ENCODE assay signal across 1 cellular context in the genomic region with DNA sequence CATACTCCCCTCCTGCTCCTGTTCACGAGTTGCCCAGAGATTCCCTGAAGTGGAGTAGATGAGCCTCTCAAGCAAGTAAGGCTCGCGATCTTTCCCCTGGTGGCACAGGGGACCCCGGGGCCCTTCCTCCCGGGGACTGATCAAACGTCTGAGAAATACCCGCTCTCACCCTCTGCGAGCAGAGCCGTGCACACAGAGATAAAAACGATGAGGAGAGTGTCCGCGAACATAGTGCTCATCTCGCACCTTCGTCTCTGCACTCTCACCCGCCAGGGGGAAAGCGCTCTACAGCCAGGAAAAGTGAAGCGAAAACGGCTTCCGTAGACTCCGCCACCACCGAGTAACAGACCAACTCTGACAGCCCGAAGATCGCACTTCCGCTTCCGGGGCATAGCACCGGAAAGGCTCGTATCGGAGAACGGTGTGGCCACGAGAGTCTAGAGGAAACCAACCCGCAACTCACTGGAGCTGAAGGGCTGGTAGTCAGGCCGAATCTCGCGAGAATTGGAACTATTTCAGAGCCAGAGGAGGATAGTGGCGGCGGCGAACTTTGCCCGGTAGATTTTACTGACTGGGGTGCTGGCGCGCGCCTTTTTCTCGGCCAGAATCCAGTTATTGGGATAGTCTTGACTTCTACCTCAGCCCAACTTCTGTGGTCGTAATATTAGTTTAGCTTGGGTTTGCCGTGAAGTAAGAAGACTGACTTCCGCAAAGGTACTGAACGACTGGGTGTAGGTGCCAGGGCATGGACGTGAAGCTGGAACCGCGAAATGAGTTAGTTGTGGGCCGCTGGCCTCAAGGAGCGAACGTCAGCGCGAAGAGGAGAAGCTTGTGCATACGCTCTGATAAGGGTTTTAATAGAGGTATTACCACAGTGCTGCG.
A peak's percentile ranks its signal among the peaks of the same experiment; 100 is the strongest.
TF ChIP-seq lines count a peak whose summit lies in the region.

A gene with protein sequence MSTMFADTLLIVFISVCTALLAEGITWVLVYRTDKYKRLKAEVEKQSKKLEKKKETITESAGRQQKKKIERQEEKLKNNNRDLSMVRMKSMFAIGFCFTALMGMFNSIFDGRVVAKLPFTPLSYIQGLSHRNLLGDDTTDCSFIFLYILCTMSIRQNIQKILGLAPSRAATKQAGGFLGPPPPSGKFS (minus strand): TSS at position 356 of the 882 bp plus-strand sequence. CDS start 117 bp downstream, at position 239.

TF ChIP-seq in K562, 482 proteins besides CTCF, POLR2A, EP300 and RAD21 (continued from another document and continues in another):
- TF ChIP-seq, protein P1, sequence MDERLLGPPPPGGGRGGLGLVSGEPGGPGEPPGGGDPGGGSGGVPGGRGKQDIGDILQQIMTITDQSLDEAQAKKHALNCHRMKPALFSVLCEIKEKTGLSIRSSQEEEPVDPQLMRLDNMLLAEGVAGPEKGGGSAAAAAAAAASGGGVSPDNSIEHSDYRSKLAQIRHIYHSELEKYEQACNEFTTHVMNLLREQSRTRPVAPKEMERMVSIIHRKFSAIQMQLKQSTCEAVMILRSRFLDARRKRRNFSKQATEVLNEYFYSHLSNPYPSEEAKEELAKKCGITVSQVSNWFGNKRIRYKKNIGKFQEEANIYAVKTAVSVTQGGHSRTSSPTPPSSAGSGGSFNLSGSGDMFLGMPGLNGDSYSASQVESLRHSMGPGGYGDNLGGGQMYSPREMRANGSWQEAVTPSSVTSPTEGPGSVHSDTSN (CRISPR knock-in tag; IDR thresholded peaks at IDR 0.05; ENCODE audit: low read depth): no peak
- TF ChIP-seq, protein P1 (tag; conservative IDR thresholded peaks at IDR 0.05; ENCODE audit: low read depth): no peak
- TF ChIP-seq TAL1 (IDR thresholded peaks at IDR 0.05) (peak; percentile 6; the same call in 1 of the 2 replicates), ZBED1 (IDR thresholded peaks at IDR 0.05) (peak; percentile 53; the same call in 1 of the 2 replicates), KAT8 (IDR thresholded peaks at IDR 0.05; ENCODE audit: low read depth) (no peak), ZBTB17 (CRISPR knock-in tag; IDR thresholded peaks at IDR 0.05) (peak; percentile 48; the same call in 1 of the 2 replicates), FOXK1 (CRISPR knock-in tag; IDR thresholded peaks at IDR 0.05; ENCODE audit: borderline replicate concordance) (no peak), SLC30A9 (CRISPR knock-in tag; IDR thresholded peaks at IDR 0.05) (no peak), TCF7L2 (IDR thresholded peaks at IDR 0.05; ENCODE audit: low read depth, low read length) (peak; percentile 66; the same call in 1 of the 2 replicates), KLF1 (tag; IDR thresholded peaks at IDR 0.05) (peak; percentile 82), SIX5 (IDR thresholded peaks at IDR 0.05; ENCODE audit: borderline replicate concordance in 1 of 2, insufficient read depth in 1 of 2, low read depth in 1 of 2, low read length in 2 of 2) (peak; percentile 35 to 48; a peak in 2 of 4 replicates), HNRNPUL1 (IDR thresholded peaks at IDR 0.05; ENCODE audit: low read length) (no peak), ZKSCAN8 (CRISPR knock-in tag; IDR thresholded peaks at IDR 0.05) (no peak), SETDB1 (IDR thresholded peaks at IDR 0.05; ENCODE audit: low read length) (no peak), HDAC3 (IDR thresholded peaks at IDR 0.05; ENCODE audit: borderline replicate concordance, partially characterized antibody) (peak; percentile 59), CBX3 (IDR thresholded peaks at IDR 0.05; ENCODE audit: borderline replicate concordance in 1 of 2, low read length in 2 of 2) (peak in 1 of 2 experiments; percentile 82; a peak in 2 of 3 replicates), EP400 (IDR thresholded peaks at IDR 0.05) (peak; percentile 96), ZNF766 (CRISPR knock-in tag; conservative IDR thresholded peaks at IDR 0.05) (peak; percentile 90), CREBBP (IDR thresholded peaks at IDR 0.05; ENCODE audit: low read depth, low read length) (no peak), ZNF785 (CRISPR knock-in tag; IDR thresholded peaks at IDR 0.05) (no peak), MECOM (CRISPR knock-in tag; IDR thresholded peaks at IDR 0.05) (peak; percentile 68; the same call in 1 of the 2 replicates), ZNF57 (CRISPR knock-in tag; IDR thresholded peaks at IDR 0.05) (no peak), LCOR (CRISPR knock-in tag; IDR thresholded peaks at IDR 0.05) (peak; percentile 92), ZNF239 (CRISPR knock-in tag; IDR thresholded peaks at IDR 0.05) (no peak), RNF2 (IDR thresholded peaks at IDR 0.05) (no peak; the same call in 1 of the 2 replicates), ETV1 (tag; conservative IDR thresholded peaks at IDR 0.05; ENCODE audit: low read depth) (peak; percentile 91), ZFP36 (IDR thresholded peaks at IDR 0.05; ENCODE audit: low read depth, low read length, partially characterized antibody) (peak; percentile 19), CHCHD3 (CRISPR knock-in tag; IDR thresholded peaks at IDR 0.05) (no peak), RFX5 (IDR thresholded peaks at IDR 0.05; ENCODE audit: low read depth, low read length) (no peak), ZNF146 (CRISPR knock-in tag; IDR thresholded peaks at IDR 0.05; ENCODE audit: unreplicated experiment) (no peak), POLR2AphosphoS2 (IDR thresholded peaks at IDR 0.05; ENCODE audit: low read length) (no peak; the same call in 1 of the 2 replicates), SMARCC2 (IDR thresholded peaks at IDR 0.05; ENCODE audit: low read depth) (peak; percentile 15; the same call in 1 of the 2 replicates), CBX2 (IDR thresholded peaks at IDR 0.05; ENCODE audit: insufficient read depth, low read length, poor library complexity, severe bottlenecking) (no peak), ZNF174 (CRISPR knock-in tag; IDR thresholded peaks at IDR 0.05) (no peak), YY1 (IDR thresholded peaks at IDR 0.05; ENCODE audit: borderline replicate concordance in 1 of 3, control insufficient read depth in 1 of 3, extremely low read depth in 1 of 3, insufficient read depth in 3 of 3, insufficient read length in 1 of 3, insufficient replicate concordance in 2 of 3, low read depth in 1 of 3, low read length in 2 of 3) (peak in 2 of 3 experiments; percentile 40 to 75), LARP7 (IDR thresholded peaks at IDR 0.05) (no peak; the same call in 1 of the 2 replicates)
- TF ChIP-seq, protein P2, sequence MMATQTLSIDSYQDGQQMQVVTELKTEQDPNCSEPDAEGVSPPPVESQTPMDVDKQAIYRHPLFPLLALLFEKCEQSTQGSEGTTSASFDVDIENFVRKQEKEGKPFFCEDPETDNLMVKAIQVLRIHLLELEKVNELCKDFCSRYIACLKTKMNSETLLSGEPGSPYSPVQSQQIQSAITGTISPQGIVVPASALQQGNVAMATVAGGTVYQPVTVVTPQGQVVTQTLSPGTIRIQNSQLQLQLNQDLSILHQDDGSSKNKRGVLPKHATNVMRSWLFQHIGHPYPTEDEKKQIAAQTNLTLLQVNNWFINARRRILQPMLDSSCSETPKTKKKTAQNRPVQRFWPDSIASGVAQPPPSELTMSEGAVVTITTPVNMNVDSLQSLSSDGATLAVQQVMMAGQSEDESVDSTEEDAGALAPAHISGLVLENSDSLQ (IDR thresholded peaks at IDR 0.05): peak; percentile 93
- TF ChIP-seq, protein P3, sequence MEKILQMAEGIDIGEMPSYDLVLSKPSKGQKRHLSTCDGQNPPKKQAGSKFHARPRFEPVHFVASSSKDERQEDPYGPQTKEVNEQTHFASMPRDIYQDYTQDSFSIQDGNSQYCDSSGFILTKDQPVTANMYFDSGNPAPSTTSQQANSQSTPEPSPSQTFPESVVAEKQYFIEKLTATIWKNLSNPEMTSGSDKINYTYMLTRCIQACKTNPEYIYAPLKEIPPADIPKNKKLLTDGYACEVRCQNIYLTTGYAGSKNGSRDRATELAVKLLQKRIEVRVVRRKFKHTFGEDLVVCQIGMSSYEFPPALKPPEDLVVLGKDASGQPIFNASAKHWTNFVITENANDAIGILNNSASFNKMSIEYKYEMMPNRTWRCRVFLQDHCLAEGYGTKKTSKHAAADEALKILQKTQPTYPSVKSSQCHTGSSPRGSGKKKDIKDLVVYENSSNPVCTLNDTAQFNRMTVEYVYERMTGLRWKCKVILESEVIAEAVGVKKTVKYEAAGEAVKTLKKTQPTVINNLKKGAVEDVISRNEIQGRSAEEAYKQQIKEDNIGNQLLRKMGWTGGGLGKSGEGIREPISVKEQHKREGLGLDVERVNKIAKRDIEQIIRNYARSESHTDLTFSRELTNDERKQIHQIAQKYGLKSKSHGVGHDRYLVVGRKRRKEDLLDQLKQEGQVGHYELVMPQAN (IDR thresholded peaks at IDR 0.05; ENCODE audit: borderline replicate concordance): peak; percentile 92
- TF ChIP-seq, protein P4, sequence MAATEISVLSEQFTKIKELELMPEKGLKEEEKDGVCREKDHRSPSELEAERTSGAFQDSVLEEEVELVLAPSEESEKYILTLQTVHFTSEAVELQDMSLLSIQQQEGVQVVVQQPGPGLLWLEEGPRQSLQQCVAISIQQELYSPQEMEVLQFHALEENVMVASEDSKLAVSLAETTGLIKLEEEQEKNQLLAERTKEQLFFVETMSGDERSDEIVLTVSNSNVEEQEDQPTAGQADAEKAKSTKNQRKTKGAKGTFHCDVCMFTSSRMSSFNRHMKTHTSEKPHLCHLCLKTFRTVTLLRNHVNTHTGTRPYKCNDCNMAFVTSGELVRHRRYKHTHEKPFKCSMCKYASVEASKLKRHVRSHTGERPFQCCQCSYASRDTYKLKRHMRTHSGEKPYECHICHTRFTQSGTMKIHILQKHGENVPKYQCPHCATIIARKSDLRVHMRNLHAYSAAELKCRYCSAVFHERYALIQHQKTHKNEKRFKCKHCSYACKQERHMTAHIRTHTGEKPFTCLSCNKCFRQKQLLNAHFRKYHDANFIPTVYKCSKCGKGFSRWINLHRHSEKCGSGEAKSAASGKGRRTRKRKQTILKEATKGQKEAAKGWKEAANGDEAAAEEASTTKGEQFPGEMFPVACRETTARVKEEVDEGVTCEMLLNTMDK (IDR thresholded peaks at IDR 0.05; ENCODE audit: borderline replicate concordance, insufficient read depth, low read depth, low read length, poor library complexity, severe bottlenecking): peak; percentile 28
- TF ChIP-seq, protein P5, sequence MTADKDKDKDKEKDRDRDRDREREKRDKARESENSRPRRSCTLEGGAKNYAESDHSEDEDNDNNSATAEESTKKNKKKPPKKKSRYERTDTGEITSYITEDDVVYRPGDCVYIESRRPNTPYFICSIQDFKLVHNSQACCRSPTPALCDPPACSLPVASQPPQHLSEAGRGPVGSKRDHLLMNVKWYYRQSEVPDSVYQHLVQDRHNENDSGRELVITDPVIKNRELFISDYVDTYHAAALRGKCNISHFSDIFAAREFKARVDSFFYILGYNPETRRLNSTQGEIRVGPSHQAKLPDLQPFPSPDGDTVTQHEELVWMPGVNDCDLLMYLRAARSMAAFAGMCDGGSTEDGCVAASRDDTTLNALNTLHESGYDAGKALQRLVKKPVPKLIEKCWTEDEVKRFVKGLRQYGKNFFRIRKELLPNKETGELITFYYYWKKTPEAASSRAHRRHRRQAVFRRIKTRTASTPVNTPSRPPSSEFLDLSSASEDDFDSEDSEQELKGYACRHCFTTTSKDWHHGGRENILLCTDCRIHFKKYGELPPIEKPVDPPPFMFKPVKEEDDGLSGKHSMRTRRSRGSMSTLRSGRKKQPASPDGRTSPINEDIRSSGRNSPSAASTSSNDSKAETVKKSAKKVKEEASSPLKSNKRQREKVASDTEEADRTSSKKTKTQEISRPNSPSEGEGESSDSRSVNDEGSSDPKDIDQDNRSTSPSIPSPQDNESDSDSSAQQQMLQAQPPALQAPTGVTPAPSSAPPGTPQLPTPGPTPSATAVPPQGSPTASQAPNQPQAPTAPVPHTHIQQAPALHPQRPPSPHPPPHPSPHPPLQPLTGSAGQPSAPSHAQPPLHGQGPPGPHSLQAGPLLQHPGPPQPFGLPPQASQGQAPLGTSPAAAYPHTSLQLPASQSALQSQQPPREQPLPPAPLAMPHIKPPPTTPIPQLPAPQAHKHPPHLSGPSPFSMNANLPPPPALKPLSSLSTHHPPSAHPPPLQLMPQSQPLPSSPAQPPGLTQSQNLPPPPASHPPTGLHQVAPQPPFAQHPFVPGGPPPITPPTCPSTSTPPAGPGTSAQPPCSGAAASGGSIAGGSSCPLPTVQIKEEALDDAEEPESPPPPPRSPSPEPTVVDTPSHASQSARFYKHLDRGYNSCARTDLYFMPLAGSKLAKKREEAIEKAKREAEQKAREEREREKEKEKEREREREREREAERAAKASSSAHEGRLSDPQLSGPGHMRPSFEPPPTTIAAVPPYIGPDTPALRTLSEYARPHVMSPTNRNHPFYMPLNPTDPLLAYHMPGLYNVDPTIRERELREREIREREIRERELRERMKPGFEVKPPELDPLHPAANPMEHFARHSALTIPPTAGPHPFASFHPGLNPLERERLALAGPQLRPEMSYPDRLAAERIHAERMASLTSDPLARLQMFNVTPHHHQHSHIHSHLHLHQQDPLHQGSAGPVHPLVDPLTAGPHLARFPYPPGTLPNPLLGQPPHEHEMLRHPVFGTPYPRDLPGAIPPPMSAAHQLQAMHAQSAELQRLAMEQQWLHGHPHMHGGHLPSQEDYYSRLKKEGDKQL (CRISPR knock-in tag; IDR thresholded peaks at IDR 0.05; ENCODE audit: borderline replicate concordance): no peak
- TF ChIP-seq, protein P6, sequence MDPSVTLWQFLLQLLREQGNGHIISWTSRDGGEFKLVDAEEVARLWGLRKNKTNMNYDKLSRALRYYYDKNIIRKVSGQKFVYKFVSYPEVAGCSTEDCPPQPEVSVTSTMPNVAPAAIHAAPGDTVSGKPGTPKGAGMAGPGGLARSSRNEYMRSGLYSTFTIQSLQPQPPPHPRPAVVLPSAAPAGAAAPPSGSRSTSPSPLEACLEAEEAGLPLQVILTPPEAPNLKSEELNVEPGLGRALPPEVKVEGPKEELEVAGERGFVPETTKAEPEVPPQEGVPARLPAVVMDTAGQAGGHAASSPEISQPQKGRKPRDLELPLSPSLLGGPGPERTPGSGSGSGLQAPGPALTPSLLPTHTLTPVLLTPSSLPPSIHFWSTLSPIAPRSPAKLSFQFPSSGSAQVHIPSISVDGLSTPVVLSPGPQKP (CRISPR knock-in tag; IDR thresholded peaks at IDR 0.05): no peak
